In genomic region chr3:39398700-39399099, GRCh38 we compare ENCODE assay signal across 18 cellular contexts. TPM values are rescaled to one million over a fixed set of nuclear protein-coding genes. Genes with fewer than 3 reads are reported as not detected.
DNase-seq lines count a peak whose midpoint lies in the region; TF ChIP-seq lines count a peak whose summit lies in the region.
"Had no signal": no experiment of that assay in that cellular context is flagged by ENCODE, and none has a peak within 500 bp of the region (broad histone marks: within the 10 kb centered on the region; RNA-seq: fewer than 3 reads in every experiment).

No MANE protein-coding gene starts in this region.

- peak overlapping the region; percentile 24 for H3K27ac Mint-ChIP-seq in activated naive CD4-positive, alpha-beta T cell treated with anti-CD3 and anti-CD28 coated beads for 36 hours
- peak overlapping the region in 2 of 3 donors; percentile 31 to 77 for H3K27ac Mint-ChIP-seq in IgD-negative memory B cell
- peak overlapping the region; percentile 31 for H3K27ac Mint-ChIP-seq in activated CD4-positive, alpha-beta memory T cell treated with anti-CD3 and anti-CD28 coated beads, Interleukin-2, amount 10 ng/mL, durations not matched to agents 7 days and 5 days
- peak overlapping the region; percentile 45 for H3K27ac Mint-ChIP-seq in nephron progenitor cell
- H3K27ac Mint-ChIP-seq: activated B cell treated with CpG ODN at 0.5 μM for 24 hours; T-helper 1 cell treated with Interleukin-12 subunit alpha and Interleukin-12 subunit beta and Interleukin-4 antibody, amounts not matched to agents 30 μg/mL and 1 μg/mL, for 36 hours had no signal

- no peak for DNase-seq in activated naive CD4-positive, alpha-beta T cell treated with anti-CD3 and anti-CD28 coated beads for 36 hours
- DNase-seq in activated naive CD4-positive, alpha-beta T cell (lab: John Stamatoyannopoulos, UW) = no peak
- DNase-seq in activated CD4-positive, alpha-beta memory T cell treated with anti-CD3 and anti-CD28 coated beads, Interleukin-2, amount 10 ng/mL, durations not matched to agents 7 days and 5 days = no peak
- no peak for DNase-seq in nephron progenitor cell
- no peak for DNase-seq in retina
- DNase-seq in A172 (ENCODE audit: low spot score) = no peak
- no peak for DNase-seq in NCI-H1048 (lab: John Stamatoyannopoulos, UW)
- DNase-seq: activated B cell treated with CpG ODN at 0.5 μM for 24 hours; activated CD8-positive, alpha-beta memory T cell treated with anti-CD3 and anti-CD28 coated beads for 24 hours; C1 segment of cervical spinal cord; NCI-H1105; NCI-H2107; NCI-H524; psoas muscle; SIG-M5; stimulated activated CD4-positive, alpha-beta T cell treated with anti-CD3 and anti-CD28 coated beads, Interleukin-4, amount 100 ng/mL, for 24 hours had no signal

- no peaks in the 10 kb centered on the region for H3K27me3 Mint-ChIP-seq in activated naive CD4-positive, alpha-beta T cell treated with anti-CD3 and anti-CD28 coated beads for 36 hours (ENCODE audit: low read depth)
- H3K27me3 Mint-ChIP-seq in IgD-negative memory B cell (no peaks in the 10 kb centered on the region), nephron progenitor cell (ENCODE audit: low read depth, poor library complexity) (no peaks in the 10 kb centered on the region)
- H3K27me3 Mint-ChIP-seq in activated CD4-positive, alpha-beta memory T cell treated with anti-CD3 and anti-CD28 coated beads, Interleukin-2, amount 10 ng/mL, durations not matched to agents 7 days and 5 days = no peaks in the 10 kb centered on the region
- H3K27me3 Mint-ChIP-seq: activated B cell treated with CpG ODN at 0.5 μM for 24 hours had no signal

- H3K4me3 Mint-ChIP-seq in activated naive CD4-positive, alpha-beta T cell treated with anti-CD3 and anti-CD28 coated beads for 36 hours = no peak overlapping the region
- no peak overlapping the region for H3K4me3 Mint-ChIP-seq in IgD-negative memory B cell
- H3K4me3 Mint-ChIP-seq in activated CD4-positive, alpha-beta memory T cell treated with anti-CD3 and anti-CD28 coated beads, Interleukin-2, amount 10 ng/mL, durations not matched to agents 7 days and 5 days = no peak overlapping the region
- H3K4me3 Mint-ChIP-seq in nephron progenitor cell = no peak overlapping the region
- H3K4me3 Mint-ChIP-seq: activated B cell treated with CpG ODN at 0.5 μM for 24 hours; T-helper 1 cell treated with Interleukin-12 subunit alpha and Interleukin-12 subunit beta and Interleukin-4 antibody, amounts not matched to agents 30 μg/mL and 1 μg/mL, for 36 hours had no signal

- POLR2A ChIA-PET in activated CD4-positive, alpha-beta memory T cell treated with anti-CD3 and anti-CD28 coated beads, Interleukin-2, amount 10 ng/mL, durations not matched to agents 7 days and 5 days (lab: Charles Lee) = interaction anchor here (2.4 to 2.8 kb wide), 2 partner anchors 8 to 14 kb away, joined by 10 to 21 read pairs; partner anchors contain the start of gene RPSA

- no peaks in the 10 kb centered on the region for H3K9me3 Mint-ChIP-seq in activated naive CD4-positive, alpha-beta T cell treated with anti-CD3 and anti-CD28 coated beads for 36 hours
- no peaks in the 10 kb centered on the region for H3K9me3 Mint-ChIP-seq in IgD-negative memory B cell
- no peaks in the 10 kb centered on the region for H3K9me3 Mint-ChIP-seq in activated CD4-positive, alpha-beta memory T cell treated with anti-CD3 and anti-CD28 coated beads, Interleukin-2, amount 10 ng/mL, durations not matched to agents 7 days and 5 days
- no peaks in the 10 kb centered on the region for H3K9me3 Mint-ChIP-seq in nephron progenitor cell
- H3K9me3 Mint-ChIP-seq: activated B cell treated with CpG ODN at 0.5 μM for 24 hours; T-helper 1 cell treated with Interleukin-12 subunit alpha and Interleukin-12 subunit beta and Interleukin-4 antibody, amounts not matched to agents 30 μg/mL and 1 μg/mL, for 36 hours had no signal

- intact Hi-C loops in activated naive CD4-positive, alpha-beta T cell treated with anti-CD3 and anti-CD28 coated beads for 36 hours (cut with micrococcal nuclease) = no loop called here

- peaks cover 6% of the 10 kb centered on the region for H3K4me1 Mint-ChIP-seq in activated naive CD4-positive, alpha-beta T cell treated with anti-CD3 and anti-CD28 coated beads for 36 hours (ENCODE audit: low read depth)
- no peaks in the 10 kb centered on the region for H3K4me1 Mint-ChIP-seq in IgD-negative memory B cell
- H3K4me1 Mint-ChIP-seq in activated CD4-positive, alpha-beta memory T cell treated with anti-CD3 and anti-CD28 coated beads, Interleukin-2, amount 10 ng/mL, durations not matched to agents 7 days and 5 days = peaks cover 33% of the 10 kb centered on the region
- H3K4me1 Mint-ChIP-seq in nephron progenitor cell = no peaks in the 10 kb centered on the region
- H3K4me1 Mint-ChIP-seq: activated B cell treated with CpG ODN at 0.5 μM for 24 hours had no signal

- CTCF ChIA-PET in activated naive CD4-positive, alpha-beta T cell treated with anti-CD3 and anti-CD28 coated beads for 36 hours (lab: Charles Lee) = interaction anchor here (0.8 kb wide), 1 partner anchor 102 kb away, joined by 3 read pairs; no protein-coding TSS in a partner anchor
- CTCF ChIA-PET in activated CD4-positive, alpha-beta memory T cell treated with anti-CD3 and anti-CD28 coated beads, Interleukin-2, amount 10 ng/mL, durations not matched to agents 7 days and 5 days (lab: Charles Lee) = interaction anchor here (1.0 kb wide), 1 partner anchor 9 kb away, joined by 3 read pairs; no protein-coding TSS in a partner anchor

- H3K36me3 Mint-ChIP-seq in activated naive CD4-positive, alpha-beta T cell treated with anti-CD3 and anti-CD28 coated beads for 36 hours (ENCODE audit: low read depth) = peaks cover 45% of the 10 kb centered on the region
- H3K36me3 Mint-ChIP-seq in IgD-negative memory B cell = peaks cover 9% of the 10 kb centered on the region
- H3K36me3 Mint-ChIP-seq in activated CD4-positive, alpha-beta memory T cell treated with anti-CD3 and anti-CD28 coated beads, Interleukin-2, amount 10 ng/mL, durations not matched to agents 7 days and 5 days (ENCODE audit: low read depth) = peaks cover 68% of the 10 kb centered on the region
- peaks cover 66% of the 10 kb centered on the region for H3K36me3 Mint-ChIP-seq in nephron progenitor cell (ENCODE audit: low read depth)

- no peak for TF ChIP-seq CTCF in nephron progenitor cell (IDR thresholded peaks at IDR 0.05)

RNA-seq across cellular contexts. Expression of gene RPSA, which starts 7.8 kb away (rescaled TPM):
- total RNA-seq in activated naive CD4-positive, alpha-beta T cell treated with anti-CD3 and anti-CD28 coated beads for 36 hours = 1,000 to 10,000 TPM; 3,309 to 3,414 TPM
- polyA plus RNA-seq in IgD-negative memory B cell = 1,214 TPM
- 1,000 to 10,000 TPM; 1,345 to 1,384 TPM for total RNA-seq in activated CD4-positive, alpha-beta memory T cell treated with anti-CD3 and anti-CD28 coated beads, Interleukin-2, amount 10 ng/mL, durations not matched to agents 7 days and 5 days
- 1,184 and 1,533 TPM in 2 replicates for total RNA-seq in A172 (2014; rRNA removed; shearing (Covaris generic))

RNA-seq across cellular contexts. Expression of gene SLC25A38, which starts 15.5 kb away (rescaled TPM):
- 10 to 100 TPM; 20.9 to 21.0 TPM for total RNA-seq in activated naive CD4-positive, alpha-beta T cell treated with anti-CD3 and anti-CD28 coated beads for 36 hours
- 50.7 TPM for polyA plus RNA-seq in IgD-negative memory B cell
- 10 to 100 TPM; 34.2 to 35.8 TPM for total RNA-seq in activated CD4-positive, alpha-beta memory T cell treated with anti-CD3 and anti-CD28 coated beads, Interleukin-2, amount 10 ng/mL, durations not matched to agents 7 days and 5 days
- total RNA-seq in A172 (2014; rRNA removed; shearing (Covaris generic)) = 15.6 and 30.3 TPM in 2 replicates
